Comparison of ENCODE assay signal across 14 cellular contexts in the genomic region with DNA sequence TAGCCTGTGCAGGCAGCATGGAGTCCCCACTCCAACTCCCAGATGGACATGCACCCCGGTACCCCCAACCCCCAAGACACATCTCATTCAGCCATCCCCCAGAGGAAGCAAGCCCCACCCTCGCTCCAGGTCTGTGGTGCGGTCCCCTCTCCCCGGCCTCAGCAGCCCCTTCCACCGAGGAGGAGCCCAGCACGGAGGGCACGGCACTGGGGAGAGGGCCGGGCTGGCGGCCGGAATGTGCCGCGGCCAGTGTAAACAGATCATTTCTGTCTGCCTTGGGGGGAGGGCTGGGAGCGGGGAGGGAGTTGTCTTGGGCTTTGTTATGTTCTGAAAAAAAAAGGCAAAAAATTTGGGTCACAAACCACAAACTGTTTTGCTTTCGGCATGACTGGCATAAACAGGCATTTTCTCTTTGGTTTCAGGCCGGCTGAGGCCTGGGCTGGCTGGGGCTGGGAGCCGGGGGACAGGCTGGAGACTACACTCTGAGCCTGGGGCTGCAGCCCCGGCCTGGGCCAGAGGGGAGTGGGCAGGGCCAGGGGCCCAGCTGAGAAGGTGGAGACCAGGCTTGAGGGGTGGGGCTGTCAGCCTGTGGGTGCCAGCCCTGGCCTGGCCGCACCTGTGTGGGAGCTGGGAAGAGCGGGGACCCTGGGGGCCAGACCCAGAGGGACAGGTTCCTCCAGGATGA. TPM values are rescaled to one million over a fixed set of nuclear protein-coding genes. Genes with fewer than 3 reads are reported as not detected.
DNase-seq lines count a peak whose midpoint lies in the region; ATAC-seq and TF ChIP-seq lines count a peak whose summit lies in the region.
"Had no signal": no experiment of that assay in that cellular context is flagged by ENCODE, and none has a peak within 500 bp of the region (broad histone marks: within the 10 kb centered on the region; RNA-seq: fewer than 3 reads in every experiment).

No MANE protein-coding gene starts in this region.

- no peak overlapping the region for H3K4me3 Mint-ChIP-seq in activated T-cell treated with anti-CD3 and anti-CD28 coated beads, Interleukin-2, amount 50 U/mL, for 24 hours
- H3K4me3 Mint-ChIP-seq: brain had no signal

- H3K27me3 ChIP-seq in SJSA1 (replicated peaks), result no peaks in the 10 kb centered on the region
- H3K27me3 ChIP-seq in foreskin keratinocyte, result peaks cover 42% of the 10 kb centered on the region
- peaks cover 12% of the 10 kb centered on the region for H3K27me3 ChIP-seq in skeletal muscle satellite cell (ENCODE audit: control insufficient read depth, insufficient read depth, low read length)

- no peak overlapping the region for H3K27ac Mint-ChIP-seq in activated T-cell treated with anti-CD3 and anti-CD28 coated beads, Interleukin-2, amount 50 U/mL, for 24 hours

- peak overlapping the region; percentile 59 for H3K9ac ChIP-seq in skeletal muscle satellite cell (ENCODE audit: low read depth, low read length)

- ATAC-seq in foreskin keratinocyte, result peak; percentile 9

- no peak overlapping the region for H3K4me3 ChIP-seq in SJSA1
- no peak overlapping the region for H3K4me3 ChIP-seq in skeletal muscle satellite cell (ENCODE audit: low read length)
- H3K4me3 ChIP-seq: suprapubic skin had no signal

- no peaks in the 10 kb centered on the region for H3K4me1 Mint-ChIP-seq in activated T-cell treated with anti-CD3 and anti-CD28 coated beads, Interleukin-2, amount 50 U/mL, for 24 hours (ENCODE audit: low read depth)
- H3K4me1 Mint-ChIP-seq: brain had no signal

- DNase-seq in EL, result peak; percentile 56
- DNase-seq in SJSA1 (ENCODE audit: low read depth in 1 of 2, low spot score in 2 of 2), result peak; percentile 92 to 94
- DNase-seq in foreskin keratinocyte, result peak in 1 of 2 donors; percentile 36
- DNase-seq in stimulated activated CD4-positive, alpha-beta T cell treated with anti-CD3 and anti-CD28 coated beads, Interleukin-2, amount 100 ng/mL, for 48 hours, result no peak
- no peak for DNase-seq in activated T-cell treated with anti-CD3 and anti-CD28 coated beads, Interleukin-2, amount 50 U/mL, for 24 hours
- DNase-seq in COR-L47 (lab: John Stamatoyannopoulos, UW), result no peak
- DNase-seq in GM13976 (ENCODE audit: low spot score), result no peak
- DNase-seq: activated CD4-positive, alpha-beta T cell treated with anti-CD3 and anti-CD28 coated beads for 1 hour; activated T-cell treated with anti-CD3 and anti-CD28 coated beads, Interleukin-2, amount 50 U/mL, for 1 hour; NCI-H2171 had no signal

- TF ChIP-seq CTCF in foreskin keratinocyte (conservative IDR thresholded peaks at IDR 0.05) (no peak), GM13976 (IDR thresholded peaks at IDR 0.05; ENCODE audit: borderline replicate concordance, control extremely low read depth, extremely low read depth, insufficient read depth, missing control alignments) (no peak)

- H3K36me3 Mint-ChIP-seq in activated T-cell treated with anti-CD3 and anti-CD28 coated beads, Interleukin-2, amount 50 U/mL, for 24 hours (ENCODE audit: low read depth), result no peaks in the 10 kb centered on the region
- H3K36me3 Mint-ChIP-seq: brain had no signal

- H3K36me3 ChIP-seq in SJSA1, result no peaks in the 10 kb centered on the region
- no peaks in the 10 kb centered on the region for H3K36me3 ChIP-seq in skeletal muscle satellite cell (ENCODE audit: insufficient read depth, low read length)
- H3K36me3 ChIP-seq: suprapubic skin had no signal

- H3K27ac ChIP-seq in SJSA1 (peak overlapping the region; percentile 82), foreskin keratinocyte (no peak overlapping the region)
- H3K27ac ChIP-seq: HL-60, suprapubic skin had no signal

- in situ Hi-C loops in GM13976 (cut with MboI; ENCODE audit: low sequenced_read_pairs, unreplicated experiment), result no loop called here

- H3K4me1 ChIP-seq in SJSA1 (replicated peaks) (peaks cover 30% of the 10 kb centered on the region), foreskin keratinocyte (no peaks in the 10 kb centered on the region), skeletal muscle satellite cell (ENCODE audit: control insufficient read depth, insufficient read depth, low read length) (peaks cover 16% of the 10 kb centered on the region)
- H3K4me1 ChIP-seq: suprapubic skin had no signal

- H3K9me3 Mint-ChIP-seq in activated T-cell treated with anti-CD3 and anti-CD28 coated beads, Interleukin-2, amount 50 U/mL, for 24 hours, result no peaks in the 10 kb centered on the region

- H3K27me3 Mint-ChIP-seq in activated T-cell treated with anti-CD3 and anti-CD28 coated beads, Interleukin-2, amount 50 U/mL, for 24 hours, result peaks cover 40% of the 10 kb centered on the region

- H3K9me3 ChIP-seq in SJSA1 (replicated peaks) (peaks cover 3% of the 10 kb centered on the region; the same call in 1 of the 2 replicates), skeletal muscle satellite cell (replicated peaks; ENCODE audit: low read length) (no peaks in the 10 kb centered on the region)

- peak overlapping the region; percentile 44 for H3K4me2 ChIP-seq in skeletal muscle satellite cell (ENCODE audit: low read length)

RNA-seq across cellular contexts. Expression of a gene that starts 16.8 kb away (rescaled TPM):
- total RNA-seq in SJSA1 (2014; rRNA removed; shearing (Covaris generic)), result 29.7 and 31.5 TPM in 2 replicates
- total RNA-seq in foreskin keratinocyte, result under 0.01 and 0.14 TPM in 2 replicates
- 0.06 and 0.29 TPM in 2 replicates for polyA plus RNA-seq in foreskin keratinocyte
- total RNA-seq in skeletal muscle satellite cell (2012; rRNA removed), result 0.76 and 8.7 TPM in 2 replicates

RNA-seq across cellular contexts. Expression of a gene that starts 38.6 kb away (rescaled TPM):
- total RNA-seq in SJSA1 (2014; rRNA removed; shearing (Covaris generic)), result not detected in 2 replicates
- total RNA-seq in foreskin keratinocyte, result not detected in 2 replicates
- polyA plus RNA-seq in foreskin keratinocyte, result not detected in 2 replicates
- not detected in 2 replicates for total RNA-seq in skeletal muscle satellite cell (2012; rRNA removed)
- total RNA-seq: suprapubic skin had no signal

RNA-seq across cellular contexts. Expression of a gene that starts 49.3 kb away (rescaled TPM):
- not detected in 2 replicates for total RNA-seq in SJSA1 (2014; rRNA removed; shearing (Covaris generic))
- total RNA-seq in foreskin keratinocyte, result 2.0 and 2.9 TPM in 2 replicates
- 3.6 and 3.7 TPM in 2 replicates for polyA plus RNA-seq in foreskin keratinocyte
- total RNA-seq in skeletal muscle satellite cell (2012; rRNA removed), result under 0.01 TPM in 1 of 2 replicates, not detected in the other

Comparison
In these comparisons a context has a peak if more than half of its experiments do, and no peak if none do; other contexts are left out.
1. DNase-seq: peak in EL (single experiment) and SJSA1 (2 of 2); none in stimulated activated CD4-positive, alpha-beta T cell treated with anti-CD3 and anti-CD28 coated beads, Interleukin-2, amount 100 ng/mL, for 48 hours (0 of 2), activated T-cell treated with anti-CD3 and anti-CD28 coated beads, Interleukin-2, amount 50 U/mL, for 24 hours (single experiment), COR-L47 (single experiment) and GM13976 (single experiment).
2. RNA of a gene that starts 16.8 kb away (total RNA-seq): 29.7 to 31.5 TPM in SJSA1; under 0.01 to 0.14 TPM in foreskin keratinocyte; every median in the first group is over 10 times any median in the second.